Comparison of ENCODE assay signal across 8 cellular contexts in the genomic region with DNA sequence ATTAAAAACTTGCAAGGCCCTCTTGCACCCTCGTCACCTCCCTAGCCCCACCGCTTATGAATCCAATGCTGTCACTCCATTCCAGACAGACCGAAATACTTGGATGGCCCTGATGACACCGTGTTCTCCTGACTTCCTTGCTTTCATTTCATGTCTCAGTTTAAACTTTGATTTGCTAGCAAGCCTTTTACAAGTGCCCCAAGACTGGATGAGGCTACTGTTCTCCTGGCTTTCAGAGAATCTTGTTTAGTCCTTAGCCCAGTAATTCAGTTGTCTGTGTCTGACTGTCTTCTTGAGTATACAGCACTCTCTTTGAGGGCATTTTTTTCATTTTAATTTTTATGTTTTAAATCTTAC. TPM values are rescaled to one million over a fixed set of nuclear protein-coding genes. Genes with fewer than 3 reads are reported as not detected.
DNase-seq lines count a peak whose midpoint lies in the region; ATAC-seq, FAIRE-seq and TF ChIP-seq lines count a peak whose summit lies in the region.

No MANE protein-coding gene starts in this region.

- no peaks in the 10 kb centered on the region for H3K27me3 ChIP-seq in lower lobe of right lung (ENCODE audit: low read depth)
- H3K27me3 ChIP-seq in endodermal cell (ENCODE audit: control insufficient read depth, insufficient read depth, low read length, poor library complexity, severe bottlenecking): no peaks in the 10 kb centered on the region

- peak overlapping the region; percentile 84 for H3K4me3 Mint-ChIP-seq in activated T-helper 2 cell treated with anti-CD3 and anti-CD28 coated beads, Interferon-gamma antibody, Interleukin-2, Interleukin-4, amounts not matched to agents 10 μg/mL and 5 μg/mL and 100 μg/mL, durations not matched to agents 14 hours and 24 hours and 36 hours (ENCODE audit: low read depth)
- H3K4me3 Mint-ChIP-seq in endodermal cell (no peak overlapping the region), glutamatergic neuron (ENCODE audit: unreplicated experiment) (no peak overlapping the region)

- TF ChIP-seq CTCF in lower lobe of right lung (IDR thresholded peaks at IDR 0.05): no peak
- TF ChIP-seq CTCF in endodermal cell (conservative IDR thresholded peaks at IDR 0.05): no peak
- no peak for TF ChIP-seq CTCF in glutamatergic neuron (IDR thresholded peaks at IDR 0.05; ENCODE audit: partially characterized antibody, unreplicated experiment)

- WGBS in endodermal cell (ENCODE audit: insufficient coverage in 1 of 2, insufficient read length in 1 of 2), 2 experiments: 92 to 93% methylated on average over 4 of the region's 4 CpGs

- DNase-seq in GM12892 (ENCODE audit: insufficient read length): no peak
- no peak for DNase-seq in activated T-helper 2 cell treated with anti-CD3 and anti-CD28 coated beads, Interferon-gamma antibody, Interleukin-2, Interleukin-4, amounts not matched to agents 10 μg/mL and 5 μg/mL and 100 μg/mL, durations not matched to agents 14 hours and 24 hours and 36 hours (ENCODE audit: low spot score)
- no peak for DNase-seq in lower lobe of right lung
- no peak for DNase-seq in GM03348 (ENCODE audit: low spot score)
- no peak for DNase-seq in endodermal cell
- DNase-seq in NCI-H1417 (lab: John Stamatoyannopoulos, UW): no peak
- no peak for DNase-seq in glutamatergic neuron

- H3K9me3 Mint-ChIP-seq in activated T-helper 2 cell treated with anti-CD3 and anti-CD28 coated beads, Interferon-gamma antibody, Interleukin-2, Interleukin-4, amounts not matched to agents 10 μg/mL and 5 μg/mL and 100 μg/mL, durations not matched to agents 14 hours and 24 hours and 36 hours: no peaks in the 10 kb centered on the region
- no peaks in the 10 kb centered on the region for H3K9me3 Mint-ChIP-seq in endodermal cell
- no peaks in the 10 kb centered on the region for H3K9me3 Mint-ChIP-seq in glutamatergic neuron (ENCODE audit: unreplicated experiment)

- H3K9me3 ChIP-seq in lower lobe of right lung: no peaks in the 10 kb centered on the region
- no peaks in the 10 kb centered on the region for H3K9me3 ChIP-seq in endodermal cell (ENCODE audit: control insufficient read depth, low read length)

- peak; percentile 21 for ATAC-seq in HG02610 (IDR thresholded peaks at IDR 0.05; ENCODE audit: unreplicated experiment)
- ATAC-seq in lower lobe of right lung: peak; percentile 6 to 12

- intact Hi-C loops in activated T-helper 2 cell treated with anti-CD3 and anti-CD28 coated beads, Interferon-gamma antibody, Interleukin-2, Interleukin-4, amounts not matched to agents 10 μg/mL and 5 μg/mL and 100 μg/mL, durations not matched to agents 14 hours and 24 hours and 36 hours (cut with micrococcal nuclease): loop anchor here (1.0 kb wide), 1 partner anchor 8 kb away; no protein-coding TSS in a partner anchor
- intact Hi-C loops in lower lobe of right lung (cut with DNase I): loop anchor here (5.0 kb wide), 1 partner anchor 58 kb away; no protein-coding TSS in a partner anchor

- H3K4me3 ChIP-seq in lower lobe of right lung (peak overlapping the region; percentile 45), endodermal cell (ENCODE audit: low read length) (no peak overlapping the region)

- H3K4me1 ChIP-seq in lower lobe of right lung: peaks cover 18% of the 10 kb centered on the region
- H3K4me1 ChIP-seq in endodermal cell (ENCODE audit: control insufficient read depth, insufficient read depth, low read length): no peaks in the 10 kb centered on the region

- no peak for TF ChIP-seq POLR2A in GM12892 (IDR thresholded peaks at IDR 0.05; ENCODE audit: low read depth, low read length)

- peaks cover 53% of the 10 kb centered on the region for H3K4me1 Mint-ChIP-seq in activated T-helper 2 cell treated with anti-CD3 and anti-CD28 coated beads, Interferon-gamma antibody, Interleukin-2, Interleukin-4, amounts not matched to agents 10 μg/mL and 5 μg/mL and 100 μg/mL, durations not matched to agents 14 hours and 24 hours and 36 hours (ENCODE audit: low read depth)
- no peaks in the 10 kb centered on the region for H3K4me1 Mint-ChIP-seq in endodermal cell
- H3K4me1 Mint-ChIP-seq in glutamatergic neuron (ENCODE audit: low read depth, unreplicated experiment): no peaks in the 10 kb centered on the region

- H3K36me3 Mint-ChIP-seq in activated T-helper 2 cell treated with anti-CD3 and anti-CD28 coated beads, Interferon-gamma antibody, Interleukin-2, Interleukin-4, amounts not matched to agents 10 μg/mL and 5 μg/mL and 100 μg/mL, durations not matched to agents 14 hours and 24 hours and 36 hours (ENCODE audit: low read depth): peaks cover 15% of the 10 kb centered on the region
- no peaks in the 10 kb centered on the region for H3K36me3 Mint-ChIP-seq in endodermal cell (ENCODE audit: low read depth)
- H3K36me3 Mint-ChIP-seq in glutamatergic neuron (ENCODE audit: unreplicated experiment): no peaks in the 10 kb centered on the region

- H3K9ac ChIP-seq in endodermal cell (ENCODE audit: extremely low read depth, low read length, poor library complexity, severe bottlenecking): no peak overlapping the region

- H3K27ac Mint-ChIP-seq in activated T-helper 2 cell treated with anti-CD3 and anti-CD28 coated beads, Interferon-gamma antibody, Interleukin-2, Interleukin-4, amounts not matched to agents 10 μg/mL and 5 μg/mL and 100 μg/mL, durations not matched to agents 14 hours and 24 hours and 36 hours: peak overlapping the region; percentile 74
- H3K27ac Mint-ChIP-seq in endodermal cell (no peak overlapping the region), glutamatergic neuron (ENCODE audit: unreplicated experiment) (no peak overlapping the region)

- peaks cover 7% of the 10 kb centered on the region for H3K27me3 Mint-ChIP-seq in activated T-helper 2 cell treated with anti-CD3 and anti-CD28 coated beads, Interferon-gamma antibody, Interleukin-2, Interleukin-4, amounts not matched to agents 10 μg/mL and 5 μg/mL and 100 μg/mL, durations not matched to agents 14 hours and 24 hours and 36 hours (ENCODE audit: low read depth)
- H3K27me3 Mint-ChIP-seq in endodermal cell (ENCODE audit: insufficient read depth): peaks cover 9% of the 10 kb centered on the region
- no peaks in the 10 kb centered on the region for H3K27me3 Mint-ChIP-seq in glutamatergic neuron (ENCODE audit: unreplicated experiment)

- peak; percentile 80 for FAIRE-seq in GM12892 (lab: Jason Lieb, UNC)

- H3K27ac ChIP-seq in lower lobe of right lung (peak overlapping the region; percentile 78), endodermal cell (ENCODE audit: low read depth, low read length) (no peak overlapping the region)

- H3K36me3 ChIP-seq in lower lobe of right lung: no peaks in the 10 kb centered on the region
- no peaks in the 10 kb centered on the region for H3K36me3 ChIP-seq in endodermal cell (ENCODE audit: control insufficient read depth, insufficient read depth, low read length)

RNA-seq across cellular contexts. Expression of gene IFI44L, which starts 0.8 kb away (rescaled TPM):
- 165 TPM for polyA plus RNA-seq in GM12892 (2012; ENCODE audit: missing spikeins)
- 7.5 and 8.3 TPM in 2 replicates for total RNA-seq in activated T-helper 2 cell treated with anti-CD3 and anti-CD28 coated beads, Interferon-gamma antibody, Interleukin-2, Interleukin-4, amounts not matched to agents 10 μg/mL and 5 μg/mL and 100 μg/mL, durations not matched to agents 14 hours and 24 hours and 36 hours
- total RNA-seq in lower lobe of right lung (52.9 TPM), endodermal cell (not detected), glutamatergic neuron (ENCODE audit: unreplicated experiment) (not detected)
- 0.85 TPM for polyA plus RNA-seq in endodermal cell (2013, experiment 1 of 2)
- polyA plus RNA-seq in endodermal cell (2013, experiment 2 of 2): 1.2 TPM

RNA-seq across cellular contexts. Expression of gene IFI44, which starts 30.2 kb away (rescaled TPM):
- polyA plus RNA-seq in GM12892 (2012; ENCODE audit: missing spikeins): 61.9 TPM
- 14.4 and 16.0 TPM in 2 replicates for total RNA-seq in activated T-helper 2 cell treated with anti-CD3 and anti-CD28 coated beads, Interferon-gamma antibody, Interleukin-2, Interleukin-4, amounts not matched to agents 10 μg/mL and 5 μg/mL and 100 μg/mL, durations not matched to agents 14 hours and 24 hours and 36 hours
- total RNA-seq in lower lobe of right lung (80.5 TPM), endodermal cell (not detected), glutamatergic neuron (ENCODE audit: unreplicated experiment) (not detected)
- polyA plus RNA-seq in endodermal cell (2013, experiment 1 of 2): 0.71 TPM
- polyA plus RNA-seq in endodermal cell (2013, experiment 2 of 2): 0.95 TPM

Comparison
In these comparisons a context has a peak if more than half of its experiments do, and no peak if none do; other contexts are left out.
1. RNA of gene IFI44, which starts 30.2 kb away (total RNA-seq): 80.5 TPM in lower lobe of right lung (single experiment) and 14.4 to 16.0 TPM in activated T-helper 2 cell treated with anti-CD3 and anti-CD28 coated beads, Interferon-gamma antibody, Interleukin-2, Interleukin-4, amounts not matched to agents 10 μg/mL and 5 μg/mL and 100 μg/mL, durations not matched to agents 14 hours and 24 hours and 36 hours; not detected in endodermal cell and not detected in glutamatergic neuron (single experiment); every median in the first group is over 10 times any median in the second.